In genomic region chr15:89794627-89795241, GRCh38 we compare ENCODE assay signal across 1 cellular context.
TF ChIP-seq lines count a peak whose summit lies in the region.

No MANE protein-coding gene starts in this region.

TF ChIP-seq in GM23338, 12 proteins besides CTCF, POLR2A, EP300 and RAD21 (continued from another document):
- TF ChIP-seq ETS1 (IDR thresholded peaks at IDR 0.05) = no peak
- no peak for TF ChIP-seq JUNB (IDR thresholded peaks at IDR 0.05; ENCODE audit: unreplicated experiment)
